ENCODE assay signal across 8 cellular contexts in genomic region chrX:13689519-13690211, GRCh38. TPM values are rescaled to one million over a fixed set of nuclear protein-coding genes. Genes with fewer than 3 reads are reported as not detected.
DNase-seq lines count a peak whose midpoint lies in the region; ATAC-seq, FAIRE-seq and TF ChIP-seq lines count a peak whose summit lies in the region.

No MANE protein-coding gene starts in this region.

- FAIRE-seq in keratinocyte (lab: Jason Lieb, UNC) = no peak

- 5% methylated on average over 18 of the region's 26 CpGs for WGBS in suprapubic skin

- DNase-seq in GM06990 (ENCODE audit: extremely low read depth, insufficient read length) (no peak), astrocyte of the cerebellum (ENCODE audit: low read depth) (no peak), keratinocyte (ENCODE audit: low read depth, low spot score) (no peak), suprapubic skin (ENCODE audit: low spot score in 2 of 2) (no peak), amniotic stem cell (lab: John Stamatoyannopoulos, UW) (no peak)
- DNase-seq in Jurkat, Clone E6-1 (ENCODE audit: low read depth, low spot score) = no peak

- H3K9me3 ChIP-seq in keratinocyte (ENCODE audit: control insufficient read depth, low read depth, low read length) = no peaks in the 10 kb centered on the region
- H3K9me3 ChIP-seq in suprapubic skin = no peaks in the 10 kb centered on the region

- peaks cover 30% of the 10 kb centered on the region for H3K79me2 ChIP-seq in keratinocyte (ENCODE audit: control insufficient read depth, insufficient read depth, low read length)

- no peaks in the 10 kb centered on the region for H4K20me1 ChIP-seq in keratinocyte (ENCODE audit: control insufficient read depth, extremely low read depth, insufficient read depth, low read length)

- peak overlapping the region; percentile 79 for H3K4me2 ChIP-seq in keratinocyte (ENCODE audit: control insufficient read depth, extremely low read depth, insufficient read depth, low read depth, low read length)

- H3K4me1 ChIP-seq in keratinocyte (ENCODE audit: control insufficient read depth, extremely low read depth, insufficient read depth, low read length) = peaks cover 45% of the 10 kb centered on the region
- H3K4me1 ChIP-seq in suprapubic skin = peaks cover 31% of the 10 kb centered on the region

- H3K27ac ChIP-seq in keratinocyte (ENCODE audit: control insufficient read depth, insufficient read depth, low read length) (peak overlapping the region; percentile 97), suprapubic skin (peak overlapping the region; percentile 97)

- H3K36me3 ChIP-seq in GM06990 (ENCODE audit: control insufficient read depth, insufficient read depth, low read length) (0 out of 2 replicates have a peak, but pooled peaks cover 1% of the 10 kb centered on the region), keratinocyte (ENCODE audit: control insufficient read depth in 2 of 2, extremely low read depth in 1 of 2, insufficient read depth in 2 of 2, low read length in 2 of 2) (peaks cover 0 to under 1% of the 10 kb centered on the region in 2 experiments), suprapubic skin (no peaks in the 10 kb centered on the region)

- H3K27me3 ChIP-seq in GM06990 (replicated peaks; ENCODE audit: control insufficient read depth, insufficient read depth, low read length) (no peaks in the 10 kb centered on the region), keratinocyte (ENCODE audit: control insufficient read depth, extremely low read depth, insufficient read depth, low read length) (no peaks in the 10 kb centered on the region), suprapubic skin (no peaks in the 10 kb centered on the region)

- no peak for TF ChIP-seq POLR2A in suprapubic skin (IDR thresholded peaks at IDR 0.05)

- H3K9me1 ChIP-seq in keratinocyte (ENCODE audit: control insufficient read depth, extremely low read depth, insufficient read depth, low read length) = no peaks in the 10 kb centered on the region

- in situ Hi-C loops in astrocyte of the cerebellum (cut with HindIII; ENCODE audit: low sequenced_read_pairs) = no loop called here

- ATAC-seq in GM18517 (IDR thresholded peaks at IDR 0.05; ENCODE audit: unreplicated experiment) = no peak
- no peak for ATAC-seq in GM19023 (IDR thresholded peaks at IDR 0.05; ENCODE audit: unreplicated experiment)

- H2AFZ ChIP-seq in keratinocyte (ENCODE audit: control insufficient read depth, low read length) = peak overlapping the region; percentile 82

- H3K4me3 ChIP-seq in GM06990 (replicated peaks; ENCODE audit: low read depth, low read length) (peak overlapping the region; percentile 72), astrocyte of the cerebellum (ENCODE audit: low read depth, low read length) (peak overlapping the region; percentile 79), keratinocyte (ENCODE audit: control insufficient read depth in 2 of 3, extremely low read depth in 1 of 3, insufficient read depth in 2 of 3, low read depth in 1 of 3, low read length in 3 of 3) (peak overlapping the region; percentile 72 to 89 (median 77)), suprapubic skin (peak overlapping the region; percentile 68)
- H3K4me3 ChIP-seq in Jurkat, Clone E6-1 (ENCODE audit: low read length) = peak overlapping the region; percentile 74

- peak overlapping the region; percentile 98 for H3K9ac ChIP-seq in keratinocyte (ENCODE audit: control insufficient read depth, extremely low read depth, insufficient read depth, low read length)

- no peak for TF ChIP-seq EP300 in suprapubic skin (IDR thresholded peaks at IDR 0.05)

- dilution Hi-C loops in keratinocyte (cut with MboI; ENCODE audit: extremely low pct_ligation_motif_present, low sequenced_read_pairs) = no loop called here

- TF ChIP-seq CTCF in GM06990 (IDR thresholded peaks at IDR 0.05; ENCODE audit: insufficient read depth, low read length, poor library complexity, severe bottlenecking) (no peak), astrocyte of the cerebellum (IDR thresholded peaks at IDR 0.05; ENCODE audit: low read depth, low read length, missing control alignments) (no peak), keratinocyte (optimal IDR thresholded peaks at IDR 0.05 in 1 of 3, IDR thresholded peaks at IDR 0.05 in 1 of 3, conservative IDR thresholded peaks at IDR 0.05 in 1 of 3; ENCODE audit: extremely low read depth in 1 of 3, insufficient read depth in 2 of 3, low read length in 3 of 3) (no peak), suprapubic skin (IDR thresholded peaks at IDR 0.05) (no peak)

RNA-seq across cellular contexts. Expression of gene RAB9A, which starts 0.7 kb away (rescaled TPM):
- polyA plus RNA-seq in Jurkat, Clone E6-1 (2012; ENCODE audit: insufficient read depth, insufficient read length) = 17.6 TPM
- 40.1 to 46.0 TPM (median 43.5 TPM) in 3 replicates for polyA plus RNA-seq in keratinocyte
- 153 TPM for polyA plus RNA-seq in keratinocyte (2011; ENCODE audit: low read depth)
- 36.0 and 56.2 TPM in 2 replicates for polyA plus RNA-seq in keratinocyte (2011; cell fraction: cytosol; rRNA removed)
- polyA plus RNA-seq in keratinocyte (2011; cell fraction: nucleus; rRNA removed) = 27.5 and 33.1 TPM in 2 replicates
- polyA plus RNA-seq in keratinocyte (2012; ENCODE audit: low replicate concordance) = 28.1 and 86.0 TPM in 2 replicates
- 4.4 to 19.0 TPM (median 16.1 TPM) in 3 replicates for polyA minus RNA-seq in keratinocyte
- 23.4 TPM for polyA minus RNA-seq in keratinocyte (2011; cell fraction: cytosol; rRNA and poly(A)+ RNA removed)
- polyA minus RNA-seq in keratinocyte (2011; cell fraction: nucleus; rRNA and poly(A)+ RNA removed) = 10.7 and 15.8 TPM in 2 replicates
- total RNA-seq in suprapubic skin = 10 to 100 TPM; 20.3 to 43.6 (median 32.0) TPM

RNA-seq across cellular contexts. Expression of gene TCEANC, which starts 36.7 kb away (rescaled TPM):
- 2.5 TPM for polyA plus RNA-seq in Jurkat, Clone E6-1 (2012; ENCODE audit: insufficient read depth, insufficient read length)
- polyA plus RNA-seq in keratinocyte = 0.88 to 1.8 TPM (median 1.8 TPM) in 3 replicates
- 1.2 TPM for polyA plus RNA-seq in keratinocyte (2011; ENCODE audit: low read depth)
- polyA plus RNA-seq in keratinocyte (2011; cell fraction: cytosol; rRNA removed) = 0.73 and 1.7 TPM in 2 replicates
- polyA plus RNA-seq in keratinocyte (2011; cell fraction: nucleus; rRNA removed) = 1.9 and 2.6 TPM in 2 replicates
- 0.78 and 1.5 TPM in 2 replicates for polyA plus RNA-seq in keratinocyte (2012; ENCODE audit: low replicate concordance)
- 0.93 to 2.5 TPM in 2 of 3 replicates, not detected in the other for polyA minus RNA-seq in keratinocyte
- 2.7 TPM for polyA minus RNA-seq in keratinocyte (2011; cell fraction: cytosol; rRNA and poly(A)+ RNA removed)
- 0.95 and 2.2 TPM in 2 replicates for polyA minus RNA-seq in keratinocyte (2011; cell fraction: nucleus; rRNA and poly(A)+ RNA removed)
- 1 to 10 TPM; 1.7 to 4.7 (median 3.2) TPM for total RNA-seq in suprapubic skin

RNA-seq across cellular contexts. Expression of gene TRAPPC2, which starts 44.8 kb away (rescaled TPM):
- polyA plus RNA-seq in Jurkat, Clone E6-1 (2012; ENCODE audit: insufficient read depth, insufficient read length) = 8.2 TPM
- polyA plus RNA-seq in keratinocyte = 11.9 to 20.8 TPM (median 19.0 TPM) in 3 replicates
- polyA plus RNA-seq in keratinocyte (2011; ENCODE audit: low read depth) = 33.4 TPM
- 8.7 and 15.4 TPM in 2 replicates for polyA plus RNA-seq in keratinocyte (2011; cell fraction: cytosol; rRNA removed)
- 24.0 and 25.2 TPM in 2 replicates for polyA plus RNA-seq in keratinocyte (2011; cell fraction: nucleus; rRNA removed)
- polyA plus RNA-seq in keratinocyte (2012; ENCODE audit: low replicate concordance) = 13.4 and 14.5 TPM in 2 replicates
- 9.7 to 20.4 TPM (median 13.1 TPM) in 3 replicates for polyA minus RNA-seq in keratinocyte
- 5.8 TPM for polyA minus RNA-seq in keratinocyte (2011; cell fraction: cytosol; rRNA and poly(A)+ RNA removed)
- polyA minus RNA-seq in keratinocyte (2011; cell fraction: nucleus; rRNA and poly(A)+ RNA removed) = 12.9 and 18.8 TPM in 2 replicates
- total RNA-seq in suprapubic skin = 10 to 100 TPM in 3 of 4 donors, 1 to 10 TPM in 1; 9.7 to 16.9 (median 12.0) TPM

RNA-seq across cellular contexts. Expression of gene OFD1, which starts 44.9 kb away (rescaled TPM):
- 23.3 TPM for polyA plus RNA-seq in Jurkat, Clone E6-1 (2012; ENCODE audit: insufficient read depth, insufficient read length)
- 10.6 to 18.3 TPM (median 17.0 TPM) in 3 replicates for polyA plus RNA-seq in keratinocyte
- 119 TPM for polyA plus RNA-seq in keratinocyte (2011; ENCODE audit: low read depth)
- polyA plus RNA-seq in keratinocyte (2011; cell fraction: cytosol; rRNA removed) = 6.4 and 8.5 TPM in 2 replicates
- polyA plus RNA-seq in keratinocyte (2011; cell fraction: nucleus; rRNA removed) = 40.9 and 52.9 TPM in 2 replicates
- polyA plus RNA-seq in keratinocyte (2012; ENCODE audit: low replicate concordance) = 10.6 and 27.9 TPM in 2 replicates
- polyA minus RNA-seq in keratinocyte = 3.0 to 11.9 TPM (median 10.8 TPM) in 3 replicates
- 6.3 TPM for polyA minus RNA-seq in keratinocyte (2011; cell fraction: cytosol; rRNA and poly(A)+ RNA removed)
- polyA minus RNA-seq in keratinocyte (2011; cell fraction: nucleus; rRNA and poly(A)+ RNA removed) = 17.2 and 27.0 TPM in 2 replicates
- total RNA-seq in suprapubic skin = 10 to 100 TPM; 19.1 to 68.4 (median 32.5) TPM
